Comparison of ENCODE assay signal across 12 cellular contexts in the genomic region with DNA sequence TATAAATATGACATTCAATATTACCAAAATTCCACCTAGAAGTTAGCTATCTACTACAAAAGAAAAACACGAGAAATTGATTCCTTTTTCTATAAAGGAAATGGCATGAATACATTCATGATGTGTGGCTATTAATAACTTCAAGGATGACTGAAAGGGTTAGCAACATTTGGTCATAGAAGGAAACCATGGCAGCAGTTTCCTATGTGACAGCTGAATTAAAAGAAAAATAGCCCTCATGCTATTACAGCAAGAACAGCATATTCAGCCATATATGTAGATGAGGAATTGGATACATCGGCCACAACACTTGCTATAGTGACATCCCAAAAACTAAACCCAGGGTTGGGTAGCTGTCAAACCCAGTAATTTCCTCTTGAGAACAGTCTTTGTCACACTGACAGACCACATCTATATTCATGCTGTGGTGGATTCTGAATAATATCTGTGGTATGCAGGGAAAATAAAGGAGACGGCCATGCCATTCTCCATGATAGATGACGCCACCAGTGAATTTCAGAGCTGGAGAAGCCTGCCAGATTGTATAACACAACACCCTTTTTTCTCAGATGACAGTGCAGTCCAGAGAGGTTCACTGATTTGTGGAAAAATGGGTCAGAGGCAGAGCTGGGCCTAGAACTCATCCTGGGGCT. TPM values are rescaled to one million over a fixed set of nuclear protein-coding genes. Genes with fewer than 3 reads are reported as not detected.
A peak's percentile ranks its signal among the peaks of the same experiment; 100 is the strongest.
DNase-seq lines count a peak whose midpoint lies in the region; ATAC-seq and TF ChIP-seq lines count a peak whose summit lies in the region.
"Had no signal": no experiment of that assay in that cellular context is flagged by ENCODE, and none has a peak within 500 bp of the region (broad histone marks: within the 10 kb centered on the region; RNA-seq: fewer than 3 reads in every experiment).

No MANE protein-coding gene starts in this region.

- DNase-seq in GM04503 (ENCODE audit: low read depth), result peak; percentile 80
- DNase-seq in T1000 (lab: John Stamatoyannopoulos, UW), result peak; percentile 47
- DNase-seq in fibroblast of mammary gland (ENCODE audit: low read depth), result peak; percentile 80
- peak; percentile 26 for DNase-seq in retina
- DNase-seq in omental fat pad (ENCODE audit: low spot score), result no peak
- no peak for DNase-seq in activated naive CD4-positive, alpha-beta T cell (lab: John Stamatoyannopoulos, UW)
- DNase-seq in NCI-H748 treated with DMSO at 0.1 percent for 48 hours (lab: John Stamatoyannopoulos, UW), result no peak
- DNase-seq: DMS 273 treated with DMSO at 0.1 percent for 48 hours, lower lobe of right lung, NCI-H1694, T-helper 17 cell had no signal

- no peak for ATAC-seq in omental fat pad (ENCODE audit: low FRiP score)
- ATAC-seq in GM21723 (IDR thresholded peaks at IDR 0.05; ENCODE audit: unreplicated experiment), result no peak
- ATAC-seq: lower lobe of right lung, T-helper 17 cell had no signal

- TF ChIP-seq CTCF in fibroblast of mammary gland (conservative IDR thresholded peaks at IDR 0.05; ENCODE audit: control insufficient read depth, insufficient read depth, low read depth, low read length) (no peak), omental fat pad (IDR thresholded peaks at IDR 0.05) (no peak)

- no peak overlapping the region for H3K4me3 ChIP-seq in fibroblast of mammary gland (ENCODE audit: control insufficient read depth, low read depth, low read length)
- H3K4me3 ChIP-seq: lower lobe of right lung had no signal

RNA-seq across cellular contexts. Expression of a gene that starts 32.5 kb away (rescaled TPM):
- 1 to 10 TPM; 2.9 to 5.0 (median 4.1) TPM for total RNA-seq in omental fat pad

RNA-seq across cellular contexts. Expression of a gene that starts 33.7 kb away (rescaled TPM):
- total RNA-seq in omental fat pad, result 10 to 100 TPM; 10.2 to 14.2 (median 12.9) TPM

Comparison
In these comparisons a context has a peak if more than half of its experiments do, and no peak if none do; other contexts are left out.
1. DNase-seq: peak in GM04503 (single experiment), T1000 (single experiment), fibroblast of mammary gland (single experiment) and retina (single experiment); none in omental fat pad (single experiment), activated naive CD4-positive, alpha-beta T cell (0 of 4) and NCI-H748 treated with DMSO at 0.1 percent for 48 hours (single experiment).